1 cellular context compared by ENCODE assay signal in genomic region chr7:32522746-32523145, GRCh38.
A peak's percentile ranks its signal among the peaks of the same experiment; 100 is the strongest.
TF ChIP-seq lines count a peak whose summit lies in the region.

No MANE protein-coding gene starts in this region.

TF ChIP-seq in K562, 482 proteins besides CTCF, POLR2A, EP300 and RAD21 (continued from another document):
- TF ChIP-seq ZBTB33 (CRISPR knock-in tag; IDR thresholded peaks at IDR 0.05) (peak; percentile 94), KLF13 (tag; IDR thresholded peaks at IDR 0.05; ENCODE audit: borderline replicate concordance, low read depth) (no peak)
TF ChIP-seq in K562: peak in this region for 2.
